Comparison of ENCODE assay signal across 8 cellular contexts in the genomic region with DNA sequence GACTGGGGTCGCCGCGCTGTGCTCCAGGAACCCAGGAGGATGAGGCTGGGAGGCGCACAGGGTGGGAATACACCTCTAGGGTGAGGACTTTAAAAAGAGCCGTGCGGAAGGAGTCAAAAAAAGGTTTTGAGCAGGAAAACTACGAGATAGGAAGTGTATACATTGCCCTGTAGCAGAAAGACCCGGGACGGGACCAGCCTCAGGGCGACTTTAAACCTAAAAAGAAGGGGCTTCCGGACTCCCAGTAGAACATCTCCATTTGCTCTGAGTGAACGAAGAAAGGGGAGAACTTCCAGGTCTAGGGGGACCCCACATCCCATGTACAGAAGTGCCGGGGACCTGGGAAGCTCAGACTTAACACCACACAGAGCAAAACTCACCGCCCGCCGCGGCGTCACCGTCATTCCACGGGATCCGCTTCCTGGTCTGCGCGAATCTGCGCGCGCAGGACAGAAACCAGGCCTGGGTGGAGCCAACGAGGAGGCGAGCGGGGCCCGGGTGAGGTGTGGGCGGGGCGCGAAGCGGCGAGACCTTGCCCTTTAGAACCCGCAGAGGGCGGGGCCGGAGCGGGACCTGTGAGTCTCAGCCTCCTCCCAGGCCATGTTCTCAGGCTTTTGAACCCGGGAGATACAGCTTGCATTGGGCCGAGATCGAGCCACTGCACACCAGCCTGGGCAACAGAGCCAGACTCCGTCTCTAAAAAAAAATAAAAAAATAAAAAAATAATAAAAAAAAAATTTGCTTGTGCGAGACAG. TPM values are rescaled to one million over a fixed set of nuclear protein-coding genes. Genes with fewer than 3 reads are reported as not detected.
DNase-seq lines count a peak whose midpoint lies in the region; ATAC-seq and TF ChIP-seq lines count a peak whose summit lies in the region.
"Not testable (repeated sequence)": the region's sequence is repeated elsewhere in the genome, so short reads cannot be mapped to it uniquely, and the experiment has no call there.

A gene (minus strand): TSS at position 428 of the 755 bp plus-strand sequence. CDS start 3,675 bp downstream, outside the sequence.

- in situ Hi-C loops in G401 (cut with HindIII; ENCODE audit: low sequenced_read_pairs): not testable (repeated sequence)

- not testable (repeated sequence) for H3K27me3 ChIP-seq in MG63

- peak within 1 kb of the TSS; percentile 94 for H3K4me3 Mint-ChIP-seq in activated naive CD8-positive, alpha-beta T cell
- H3K4me3 Mint-ChIP-seq in glutamatergic neuron (ENCODE audit: unreplicated experiment): peak within 1 kb of the TSS; percentile 96
- H3K4me3 Mint-ChIP-seq in stimulated activated naive CD8-positive, alpha-beta T cell treated with anti-CD3 and anti-CD28 coated beads, Interleukin-15, amount 100 ng/mL, for 72 hours: peak within 1 kb of the TSS; percentile 93 to 96

- H3K36me3 ChIP-seq in MG63: not testable (repeated sequence)

- H3K9me3 Mint-ChIP-seq in activated naive CD8-positive, alpha-beta T cell (ENCODE audit: low read depth); glutamatergic neuron (ENCODE audit: unreplicated experiment): not testable (repeated sequence)
- H3K9me3 Mint-ChIP-seq in stimulated activated naive CD8-positive, alpha-beta T cell treated with anti-CD3 and anti-CD28 coated beads, Interleukin-15, amount 100 ng/mL, for 72 hours: peaks cover 11 to 16% of the 10 kb centered on the region in 2 donors

- peaks cover 22% of the 10 kb centered on the region for H3K36me3 Mint-ChIP-seq in activated naive CD8-positive, alpha-beta T cell
- H3K36me3 Mint-ChIP-seq in glutamatergic neuron (ENCODE audit: unreplicated experiment): not testable (repeated sequence)

- not testable (repeated sequence) for H3K9me3 ChIP-seq in MG63

- peak; percentile 99 for ATAC-seq in stimulated activated naive CD8-positive, alpha-beta T cell treated with anti-CD3 and anti-CD28 coated beads, Interleukin-15, amount 100 ng/mL, for 72 hours

- TF ChIP-seq CTCF in glutamatergic neuron (IDR thresholded peaks at IDR 0.05; ENCODE audit: partially characterized antibody, unreplicated experiment): not testable (repeated sequence)

- peaks cover 17% of the 10 kb centered on the region for H3K4me1 Mint-ChIP-seq in activated naive CD8-positive, alpha-beta T cell (ENCODE audit: low read depth)
- H3K4me1 Mint-ChIP-seq in glutamatergic neuron (ENCODE audit: low read depth, unreplicated experiment): not testable (repeated sequence)
- H3K4me1 Mint-ChIP-seq in stimulated activated naive CD8-positive, alpha-beta T cell treated with anti-CD3 and anti-CD28 coated beads, Interleukin-15, amount 100 ng/mL, for 72 hours: peaks cover 19% of the 10 kb centered on the region

- peak within 1 kb of the TSS; percentile 51 for H3K27ac Mint-ChIP-seq in activated naive CD8-positive, alpha-beta T cell
- H3K27ac Mint-ChIP-seq in glutamatergic neuron (ENCODE audit: unreplicated experiment): peak within 1 kb of the TSS; percentile 64
- peak within 1 kb of the TSS; percentile 90 to 96 for H3K27ac Mint-ChIP-seq in stimulated activated naive CD8-positive, alpha-beta T cell treated with anti-CD3 and anti-CD28 coated beads, Interleukin-15, amount 100 ng/mL, for 72 hours

- peak within 1 kb of the TSS; percentile 57 for H3K4me3 ChIP-seq in MG63

- H3K27me3 Mint-ChIP-seq in activated naive CD8-positive, alpha-beta T cell; glutamatergic neuron (ENCODE audit: unreplicated experiment); stimulated activated naive CD8-positive, alpha-beta T cell treated with anti-CD3 and anti-CD28 coated beads, Interleukin-15, amount 100 ng/mL, for 72 hours: not testable (repeated sequence)

- DNase-seq in G401 (ENCODE audit: low spot score) (peak; percentile 78), HCEC 1CT (peak; percentile 11), MG63 (peak; percentile 76), T-helper 1 cell (peak; percentile 9 to 62 (median 46)), glutamatergic neuron (peak; percentile 71), nucleus accumbens (lab: John Stamatoyannopoulos, UW) (peak in 53 of 56 donors; percentile 4 to 86 (median 40))
- peak; percentile 63 to 78 for DNase-seq in stimulated activated naive CD8-positive, alpha-beta T cell treated with anti-CD3 and anti-CD28 coated beads, Interleukin-15, amount 100 ng/mL, for 72 hours

RNA-seq across cellular contexts. Expression of the gene that starts here (rescaled TPM):
- total RNA-seq in G401 (2014; rRNA removed; shearing (Covaris generic)): 12.1 and 14.2 TPM in 2 replicates
- total RNA-seq in MG63 (2014; rRNA removed; shearing (Covaris generic); ENCODE audit: low replicate concordance): 7.8 and 14.1 TPM in 2 replicates
- 21.1 TPM for total RNA-seq in glutamatergic neuron (ENCODE audit: unreplicated experiment)

Comparison
In these comparisons a context has a peak if more than half of its experiments do, and no peak if none do; other contexts are left out.
1. Peak in every context shown above with its lines: DNase-seq, ATAC-seq and H3K4me3 ChIP-seq.
2. DNase-seq: peak in every context shown above with its lines; median percentile 78 in G401; 76 in MG63; 71 in glutamatergic neuron; 70 in stimulated activated naive CD8-positive, alpha-beta T cell treated with anti-CD3 and anti-CD28 coated beads, Interleukin-15, amount 100 ng/mL, for 72 hours; 46 in T-helper 1 cell; 40 in nucleus accumbens; 11 in HCEC 1CT.